8 cellular contexts compared by ENCODE assay signal in the genomic region with DNA sequence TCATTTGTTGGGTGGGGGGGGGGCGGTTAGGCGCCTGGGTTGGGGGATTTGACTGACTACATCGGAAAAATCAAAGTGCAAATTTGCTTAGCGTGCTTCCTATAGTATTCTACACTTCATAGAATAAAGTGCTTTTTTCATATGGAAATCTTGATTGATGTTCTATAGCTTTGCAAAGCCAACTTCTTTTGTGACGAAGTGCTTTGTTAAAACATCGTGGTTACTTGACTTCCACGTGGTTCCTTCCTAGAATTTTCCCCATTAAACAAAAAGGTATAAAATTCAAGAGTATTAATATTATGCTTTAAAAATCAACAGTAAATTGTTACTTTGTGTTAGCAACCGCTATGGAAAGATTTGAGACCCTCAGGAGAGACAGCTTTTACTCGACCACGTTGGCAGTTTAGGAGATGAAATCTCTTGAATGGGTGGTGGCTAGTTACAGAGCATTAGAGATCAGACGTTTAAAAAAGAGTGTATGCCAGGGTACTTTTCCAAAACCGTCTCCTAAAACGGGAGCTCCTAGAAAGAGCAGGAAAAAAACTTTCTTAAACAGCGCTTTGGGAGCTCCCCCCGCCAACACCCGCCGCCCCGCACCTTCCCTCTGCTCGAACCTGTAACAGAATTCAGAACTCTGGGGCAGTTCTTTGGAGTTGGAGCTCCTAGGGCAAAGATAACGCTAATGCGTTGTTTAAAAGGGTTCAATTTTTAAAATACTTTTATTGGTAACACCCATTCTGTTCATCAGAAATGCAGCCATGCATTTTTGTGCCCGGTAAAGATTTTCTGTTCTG. TPM values are rescaled to one million over a fixed set of nuclear protein-coding genes. Genes with fewer than 3 reads are reported as not detected.
DNase-seq lines count a peak whose midpoint lies in the region; ATAC-seq and TF ChIP-seq lines count a peak whose summit lies in the region.

No MANE protein-coding gene starts in this region.

- H3K4me1 Mint-ChIP-seq in WTC11 = peaks cover 58% of the 10 kb centered on the region

- CTCF ChIA-PET in WTC11 (lab: Charles Lee) = interaction anchor here (1.1 to 2.2 kb wide), 4 partner anchors 51 to 413 kb away, joined by 3 to 10 read pairs (median 4); no protein-coding TSS in a partner anchor

- no peaks in the 10 kb centered on the region for H3K9me3 Mint-ChIP-seq in WTC11

- peak in 1 of 2 donors; percentile 2 for TF ChIP-seq POLR2A in gastroesophageal sphincter (IDR thresholded peaks at IDR 0.05)

- no peaks in the 10 kb centered on the region for H3K9me3 ChIP-seq in gastroesophageal sphincter

- TF ChIP-seq CTCF in GM12865 (IDR thresholded peaks at IDR 0.05; ENCODE audit: insufficient read depth, low read depth, low read length, missing control alignments) = no peak
- TF ChIP-seq CTCF in WTC11 (IDR thresholded peaks at IDR 0.05) = no peak
- no peak for TF ChIP-seq CTCF in gastroesophageal sphincter (IDR thresholded peaks at IDR 0.05)

- H3K27me3 ChIP-seq in gastroesophageal sphincter (no peaks in the 10 kb centered on the region), rectal smooth muscle tissue (ENCODE audit: control insufficient read depth, insufficient read depth, low read length) (peaks cover 6% of the 10 kb centered on the region)

- WGBS in gastroesophageal sphincter (ENCODE audit: low coverage in 1 of 2), 2 donors = 1% methylated on average over 20 to 22 of the region's 22 CpGs

- TF ChIP-seq EP300 in gastroesophageal sphincter (IDR thresholded peaks at IDR 0.05) = no peak

- peak overlapping the region; percentile 98 for H3K27ac Mint-ChIP-seq in WTC11

- POLR2A ChIA-PET in WTC11 (lab: Charles Lee) = interaction anchor here (0.6 to 2.9 kb wide), 4 partner anchors 15 to 1046 kb away, joined by 3 to 8 read pairs (median 4); no protein-coding TSS in a partner anchor

- DNase-seq in GM12865 (ENCODE audit: low read depth) = no peak
- DNase-seq in WTC11 (ENCODE audit: low spot score) = no peak
- DNase-seq in SW 1271 (lab: John Stamatoyannopoulos, UW) = no peak
- DNase-seq in activated CD4-positive, CD25-positive, alpha-beta regulatory T cell treated with anti-CD3 and anti-CD28 coated beads, Interleukin-2, amount 50 U/mL, for 72 hours = no peak
- DNase-seq in activated gamma-delta T cell treated with Interleukin-2 at 50 U/mL for 16 hours = no peak
- DNase-seq in iPS-NIHi7 (ENCODE audit: extremely low spot score) = no peak

- H3K4me3 ChIP-seq in GM12865 (ENCODE audit: low read depth, low read length) = 0 out of 2 replicates have a peak overlapping the region, but pooled peaks have one; percentile 1
- H3K4me3 ChIP-seq in gastroesophageal sphincter = peak overlapping the region; percentile 58 to 99
- H3K4me3 ChIP-seq in rectal smooth muscle tissue (ENCODE audit: low read length) = peak overlapping the region; percentile 78

- no peak overlapping the region for H3K9ac ChIP-seq in rectal smooth muscle tissue (ENCODE audit: low read length)

- H3K4me3 Mint-ChIP-seq in WTC11 = peak overlapping the region; percentile 91

- H3K36me3 ChIP-seq in gastroesophageal sphincter (no peaks in the 10 kb centered on the region), rectal smooth muscle tissue (ENCODE audit: control insufficient read depth, insufficient read depth, low read length) (no peaks in the 10 kb centered on the region)

- peak overlapping the region; percentile 86 to 98 (median 90) for H3K27ac ChIP-seq in gastroesophageal sphincter
- peak overlapping the region; percentile 48 for H3K27ac ChIP-seq in rectal smooth muscle tissue (ENCODE audit: low read depth, low read length)

- H3K4me1 ChIP-seq in gastroesophageal sphincter (peaks cover 2 to 41% (median 3%) of the 10 kb centered on the region in 3 donors), rectal smooth muscle tissue (ENCODE audit: control insufficient read depth, insufficient read depth, low read length) (no peaks in the 10 kb centered on the region)

- peaks cover 44% of the 10 kb centered on the region for H3K36me3 Mint-ChIP-seq in WTC11

- ATAC-seq in WTC11 = no peak
- no peak for ATAC-seq in gastroesophageal sphincter

- H3K27me3 Mint-ChIP-seq in WTC11 (ENCODE audit: low read depth) = no peaks in the 10 kb centered on the region; the same call in 1 of the 2 replicates

TF ChIP-seq in WTC11, 78 proteins besides CTCF, POLR2A, EP300 and RAD21:
- TF ChIP-seq, protein P1, sequence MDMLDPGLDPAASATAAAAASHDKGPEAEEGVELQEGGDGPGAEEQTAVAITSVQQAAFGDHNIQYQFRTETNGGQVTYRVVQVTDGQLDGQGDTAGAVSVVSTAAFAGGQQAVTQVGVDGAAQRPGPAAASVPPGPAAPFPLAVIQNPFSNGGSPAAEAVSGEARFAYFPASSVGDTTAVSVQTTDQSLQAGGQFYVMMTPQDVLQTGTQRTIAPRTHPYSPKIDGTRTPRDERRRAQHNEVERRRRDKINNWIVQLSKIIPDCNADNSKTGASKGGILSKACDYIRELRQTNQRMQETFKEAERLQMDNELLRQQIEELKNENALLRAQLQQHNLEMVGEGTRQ (CRISPR knock-in tag; IDR thresholded peaks at IDR 0.05) = no peak
- TF ChIP-seq AR (CRISPR knock-in tag; IDR thresholded peaks at IDR 0.05) (no peak), NFE2L1 (CRISPR knock-in tag; IDR thresholded peaks at IDR 0.05) (no peak), KAT7 (CRISPR knock-in tag; IDR thresholded peaks at IDR 0.05; ENCODE audit: borderline replicate concordance) (no peak), NR1H2 (CRISPR knock-in tag; IDR thresholded peaks at IDR 0.05) (no peak), ZNF671 (CRISPR knock-in tag; IDR thresholded peaks at IDR 0.05) (peak; percentile 10; the same call in 1 of the 2 replicates), ZNF263 (CRISPR knock-in tag; IDR thresholded peaks at IDR 0.05; ENCODE audit: low read depth) (no peak), CBFB (CRISPR knock-in tag; IDR thresholded peaks at IDR 0.05; ENCODE audit: low read depth) (no peak), PRRX2 (CRISPR knock-in tag; IDR thresholded peaks at IDR 0.05) (no peak), ZNF425 (CRISPR knock-in tag; conservative IDR thresholded peaks at IDR 0.05) (0 out of 2 replicates have a peak, but pooled peaks have one; percentile 60), SP1 (CRISPR knock-in tag; conservative IDR thresholded peaks at IDR 0.05) (no peak), RELA (CRISPR knock-in tag; IDR thresholded peaks at IDR 0.05; ENCODE audit: borderline replicate concordance) (no peak)
- TF ChIP-seq, protein P2, sequence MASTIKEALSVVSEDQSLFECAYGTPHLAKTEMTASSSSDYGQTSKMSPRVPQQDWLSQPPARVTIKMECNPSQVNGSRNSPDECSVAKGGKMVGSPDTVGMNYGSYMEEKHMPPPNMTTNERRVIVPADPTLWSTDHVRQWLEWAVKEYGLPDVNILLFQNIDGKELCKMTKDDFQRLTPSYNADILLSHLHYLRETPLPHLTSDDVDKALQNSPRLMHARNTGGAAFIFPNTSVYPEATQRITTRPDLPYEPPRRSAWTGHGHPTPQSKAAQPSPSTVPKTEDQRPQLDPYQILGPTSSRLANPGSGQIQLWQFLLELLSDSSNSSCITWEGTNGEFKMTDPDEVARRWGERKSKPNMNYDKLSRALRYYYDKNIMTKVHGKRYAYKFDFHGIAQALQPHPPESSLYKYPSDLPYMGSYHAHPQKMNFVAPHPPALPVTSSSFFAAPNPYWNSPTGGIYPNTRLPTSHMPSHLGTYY (CRISPR knock-in tag; IDR thresholded peaks at IDR 0.05) = no peak

RNA-seq across cellular contexts. Expression of gene GJA1, which starts 0.9 kb away (rescaled TPM):
- total RNA-seq in WTC11 (2021) (546 to 700 TPM (median 682 TPM) in 3 replicates), gastroesophageal sphincter (100 to 1,000 TPM; 134 to 468 (median 297) TPM)

Comparison
In these comparisons a context has a peak if more than half of its experiments do, and no peak if none do; other contexts are left out.
1. H3K4me3 ChIP-seq: peak in every context shown above with its lines; median percentile 78 in gastroesophageal sphincter; 78 in rectal smooth muscle tissue; 1 in GM12865.